Comparison of ENCODE assay signal across 9 cellular contexts in genomic region chr3:196317399-196317701, GRCh38. TPM values are rescaled to one million over a fixed set of nuclear protein-coding genes. Genes with fewer than 3 reads are reported as not detected.
DNase-seq lines count a peak whose midpoint lies in the region; ATAC-seq and TF ChIP-seq lines count a peak whose summit lies in the region.
"Not testable (repeated sequence)": the region's sequence is repeated elsewhere in the genome, so short reads cannot be mapped to it uniquely, and the experiment has no call there.
"Had no signal": no experiment of that assay in that cellular context is flagged by ENCODE, and none has a peak within 500 bp of the region (broad histone marks: within the 10 kb centered on the region; RNA-seq: fewer than 3 reads in every experiment).

No MANE protein-coding gene starts in this region.

- dilution Hi-C loops in IMR-90 (cut with HindIII; ENCODE audit: low sequenced_read_pairs, unreplicated experiment): not testable (repeated sequence)

- not testable (repeated sequence) for TF ChIP-seq RAD21 in IMR-90 (IDR thresholded peaks at IDR 0.05; ENCODE audit: low read length)

- DNase-seq in GM10266 (ENCODE audit: extremely low spot score) (peak; percentile 76), IMR-90 (peak; percentile 51), astrocyte of the spinal cord (ENCODE audit: low read depth, low spot score) (peak; percentile 62), fibroblast of peridontal ligament (ENCODE audit: extremely low read depth) (peak; percentile 51)
- not testable (repeated sequence) for DNase-seq in WERI-Rb-1; lung (ENCODE audit: low spot score); sciatic nerve (ENCODE audit: low spot score); uterus

- H2BK15ac ChIP-seq in IMR-90 (ENCODE audit: low read depth, low read length): not testable (repeated sequence)

- not testable (repeated sequence) for H3K9me3 ChIP-seq in IMR-90 (ENCODE audit: control insufficient read depth, insufficient read depth, low read length); WERI-Rb-1 (ENCODE audit: severe bottlenecking); lung (ENCODE audit: control insufficient read depth in 2 of 2, insufficient read depth in 1 of 2, low read length in 1 of 2); uterus

- H2BK5ac ChIP-seq in IMR-90 (ENCODE audit: low read depth, low read length, poor library complexity, severe bottlenecking): peak overlapping the region; percentile 20

- H4K5ac ChIP-seq in IMR-90 (ENCODE audit: low read depth, low read length): peak overlapping the region; percentile 90

- CTCF ChIA-PET in IMR-90 (lab: Yijun Ruan, JAX): not testable (repeated sequence)

- not testable (repeated sequence) for TF ChIP-seq POLR2A in IMR-90 (IDR thresholded peaks at IDR 0.05; ENCODE audit: low read depth, low read length); uterus (IDR thresholded peaks at IDR 0.05)

- POLR2A ChIA-PET in IMR-90 (lab: Charles Lee; ENCODE audit: unreplicated experiment): interaction anchor here (0.6 kb wide), 1 partner anchor 17 kb away, joined by 7 read pairs; no protein-coding TSS in a partner anchor

- peak overlapping the region; percentile 44 for H3K4ac ChIP-seq in IMR-90 (ENCODE audit: low read depth, low read length)

- H3K9me1 ChIP-seq in IMR-90 (ENCODE audit: insufficient read depth, low read length): not testable (repeated sequence)

- peak overlapping the region; percentile 91 for H2AK9ac ChIP-seq in IMR-90 (replicated peaks; ENCODE audit: low read depth, low read length, poor library complexity)

- intact Hi-C loops in IMR-90 (cut with micrococcal nuclease): loop anchor here (1.0 kb wide), 1 partner anchor 114 kb away; no protein-coding TSS in a partner anchor
- intact Hi-C loops in sciatic nerve (cut with DNase I); uterus (cut with DNase I; ENCODE audit: low total_unique reads): not testable (repeated sequence)

- peaks cover 9 to 24% of the 10 kb centered on the region in 2 experiments for H3K79me1 ChIP-seq in IMR-90 (ENCODE audit: low read depth in 1 of 2, low read length in 2 of 2)

- peak overlapping the region; percentile 3; the same call in 1 of the 2 replicates for H2AK5ac ChIP-seq in IMR-90 (ENCODE audit: low read depth, low read length)

- peak overlapping the region; percentile 99 for H2AFZ ChIP-seq in IMR-90 (replicated peaks; ENCODE audit: low read length, poor library complexity)

- in situ Hi-C loops in IMR-90 (cut with MboI; ENCODE audit: low sequenced_read_pairs); astrocyte of the spinal cord (cut with HindIII; ENCODE audit: low sequenced_read_pairs): not testable (repeated sequence)

- BruUV-seq in IMR-90 (replicated peaks; lab: Mats Ljungman, UMichigan): not testable (repeated sequence)

- H3K4me3 ChIP-seq in IMR-90 (ENCODE audit: insufficient read depth, low read depth, low read length) (peak overlapping the region; percentile 66), WERI-Rb-1 (ENCODE audit: low read depth, low read length) (peak overlapping the region; percentile 63), astrocyte of the spinal cord (ENCODE audit: low read depth, low read length) (peak overlapping the region; percentile 80), lung (peak overlapping the region; percentile 54), uterus (peak overlapping the region; percentile 77 to 93)

- peak overlapping the region; percentile 67 for H3K14ac ChIP-seq in IMR-90 (replicated peaks; ENCODE audit: low read depth, low read length)

- peak overlapping the region; percentile 56; the same call in 1 of the 2 replicates for H4K91ac ChIP-seq in IMR-90 (ENCODE audit: insufficient read depth, low read depth, low read length)

- peak overlapping the region; percentile 49 to 59; a peak in 2 of 4 replicates for H4K8ac ChIP-seq in IMR-90 (ENCODE audit: low read depth in 2 of 2, low read length in 2 of 2)

- H3K27ac ChIP-seq in IMR-90 (ENCODE audit: insufficient read depth, low read length): peak overlapping the region; percentile 76
- peak overlapping the region; percentile 94 for H3K27ac ChIP-seq in WERI-Rb-1
- peak overlapping the region; percentile 78 to 93 for H3K27ac ChIP-seq in lung (ENCODE audit: low read depth in 1 of 2, low read length in 1 of 2)
- H3K27ac ChIP-seq in uterus: peak overlapping the region; percentile 86 to 97

- not testable (repeated sequence) for H3K4me1 ChIP-seq in IMR-90 (ENCODE audit: control insufficient read depth, insufficient read depth, low read length); lung (ENCODE audit: control insufficient read depth in 2 of 2, insufficient read depth in 2 of 2, low read length in 2 of 2); uterus

- H2BK120ac ChIP-seq in IMR-90 (ENCODE audit: low read depth, low read length): not testable (repeated sequence)

- peak overlapping the region; percentile 85 for H3K9ac ChIP-seq in IMR-90 (ENCODE audit: low read depth, low read length)

- peak overlapping the region; percentile 73 for H3K23ac ChIP-seq in IMR-90 (ENCODE audit: low read depth, low read length)

- H3K18ac ChIP-seq in IMR-90 (ENCODE audit: low read depth, low read length): peak overlapping the region; percentile 65

- peak overlapping the region; percentile 92 for H3K4me2 ChIP-seq in IMR-90 (ENCODE audit: low read depth, low read length)

- ATAC-seq in IMR-90 (ENCODE audit: low read depth); lung (ENCODE audit: insufficient read depth, low FRiP score): not testable (repeated sequence)
- ATAC-seq in sciatic nerve: peak; percentile 66

- H4K20me1 ChIP-seq in IMR-90 (ENCODE audit: insufficient read depth, low read length): not testable (repeated sequence)

- WGBS in IMR-90 (ENCODE audit: extremely low coverage in 2 of 2, insufficient read length in 1 of 2), 2 experiments: 0% methylated on average over 5 of the region's 14 CpGs; no CpG with 5 or more reads in 1 of the 2 experiments
- WGBS in lung, 2 donors: 0 to 1% methylated on average over 13 to 14 of the region's 14 CpGs

- peak overlapping the region; percentile 61; the same call in 1 of the 2 replicates for H3K56ac ChIP-seq in IMR-90 (ENCODE audit: extremely low read depth, insufficient read depth, low read length)

- TF ChIP-seq CTCF in GM10266 (IDR thresholded peaks at IDR 0.05; ENCODE audit: control insufficient read depth, insufficient read depth, low read depth, missing control alignments); IMR-90 (conservative IDR thresholded peaks at IDR 0.05; ENCODE audit: low read depth, low read length); WERI-Rb-1 (IDR thresholded peaks at IDR 0.05; ENCODE audit: low read depth, low read length); astrocyte of the spinal cord (IDR thresholded peaks at IDR 0.05; ENCODE audit: low read depth, low read length); lung (IDR thresholded peaks at IDR 0.05; ENCODE audit: control extremely low read depth, extremely low read depth); uterus (IDR thresholded peaks at IDR 0.05): not testable (repeated sequence)

- not testable (repeated sequence) for H3K27me3 ChIP-seq in IMR-90 (ENCODE audit: control insufficient read depth, insufficient read depth, low read length); WERI-Rb-1 (ENCODE audit: insufficient read depth, low read depth, severe bottlenecking); lung (ENCODE audit: control insufficient read depth, insufficient read depth); uterus

- H3K36me3 ChIP-seq in IMR-90 (ENCODE audit: control insufficient read depth, insufficient read depth, low read length); WERI-Rb-1; lung (ENCODE audit: control insufficient read depth in 2 of 2, insufficient read depth in 2 of 2, low read length in 2 of 2); uterus: not testable (repeated sequence)

- not testable (repeated sequence) for H2BK20ac ChIP-seq in IMR-90 (ENCODE audit: low read depth, low read length)

RNA-seq across cellular contexts. Expression of gene DYNLT2B, which starts 0.7 kb away (rescaled TPM):
- total RNA-seq in IMR-90 (2012; rRNA removed) (2.2 and 4.2 TPM in 2 replicates), lung (10 to 100 TPM in 1 of 2 donors, 1 to 10 TPM in 1; 2.5 to 12.7 TPM), sciatic nerve (9.9 TPM), uterus (10 to 100 TPM in 1 of 4 donors, 1 to 10 TPM in 2, not detected in 1; 1.3 to 12.0 (median 7.3) TPM)
- polyA plus RNA-seq in IMR-90 (2012; rRNA removed) (6.0 and 8.3 TPM in 2 replicates), lung (10 to 100 TPM; 14.7 to 22.4 TPM)
- 5.4 and 5.6 TPM in 2 replicates for polyA plus RNA-seq in IMR-90 (2012; cell fraction: cytosol; rRNA removed)
- 2.3 and 3.5 TPM in 2 replicates for polyA plus RNA-seq in IMR-90 (2012; cell fraction: nucleus; rRNA removed; ENCODE audit: low replicate concordance)

RNA-seq across cellular contexts. Expression of gene TM4SF19, which starts 20.8 kb away (rescaled TPM):
- total RNA-seq in IMR-90 (2012; rRNA removed) (not detected in 2 replicates), lung (1 to 10 TPM in 1 of 2 donors, not detected in 1; 7.5 TPM), sciatic nerve (1.2 TPM), uterus (not detected)
- polyA plus RNA-seq in IMR-90 (2012; rRNA removed) (not detected in 2 replicates), lung (1 to 10 TPM; 3.5 to 9.8 TPM)
- not detected in 2 replicates for polyA plus RNA-seq in IMR-90 (2012; cell fraction: cytosol; rRNA removed)
- polyA plus RNA-seq in IMR-90 (2012; cell fraction: nucleus; rRNA removed; ENCODE audit: low replicate concordance): not detected in 2 replicates
- total RNA-seq: left ventricle myocardium superior had no signal

RNA-seq across cellular contexts. Expression of gene PCYT1A, which starts 29.8 kb away (rescaled TPM):
- total RNA-seq in IMR-90 (2012; rRNA removed) (124 and 127 TPM in 2 replicates), lung (10 to 100 TPM; 42.5 to 67.4 TPM), sciatic nerve (63.8 TPM), uterus (100 to 1,000 TPM in 1 of 4 donors, 10 to 100 TPM in 3; 36.5 to 275 (median 56.0) TPM)
- polyA plus RNA-seq in IMR-90 (2012; rRNA removed) (56.5 and 62.8 TPM in 2 replicates), lung (10 to 100 TPM; 21.2 to 42.8 TPM)
- 26.3 and 31.5 TPM in 2 replicates for polyA plus RNA-seq in IMR-90 (2012; cell fraction: cytosol; rRNA removed)
- polyA plus RNA-seq in IMR-90 (2012; cell fraction: nucleus; rRNA removed; ENCODE audit: low replicate concordance): 50.4 and 147 TPM in 2 replicates
